7 cellular contexts compared by ENCODE assay signal in genomic region chr1:14963791-14964697, GRCh38.
DNase-seq lines count a peak whose midpoint lies in the region; FAIRE-seq and TF ChIP-seq lines count a peak whose summit lies in the region.
"Not testable (repeated sequence)": the region's sequence is repeated elsewhere in the genome, so short reads cannot be mapped to it uniquely, and the experiment has no call there.

No MANE protein-coding gene starts in this region.

- H3K27me3 ChIP-seq in bronchial epithelial cell (ENCODE audit: control insufficient read depth, insufficient read depth, low read length); neuronal stem cell (ENCODE audit: control insufficient read depth in 3 of 3, insufficient read depth in 3 of 3, low read depth in 1 of 3, low read length in 3 of 3); vagina: not testable (repeated sequence)

- not testable (repeated sequence) for H3K23ac ChIP-seq in neuronal stem cell (ENCODE audit: low read depth, low read length, poor library complexity)

- not testable (repeated sequence) for H2BK120ac ChIP-seq in neuronal stem cell (ENCODE audit: low read depth, low read length)

- not testable (repeated sequence) for H3K36me3 ChIP-seq in bronchial epithelial cell (ENCODE audit: control insufficient read depth, insufficient read depth, low read length)
- H3K36me3 ChIP-seq in neuronal stem cell (replicated peaks in 1 of 2; ENCODE audit: control insufficient read depth in 2 of 2, insufficient read depth in 2 of 2, low read length in 2 of 2), result peaks cover 3 to 84% of the 10 kb centered on the region in 2 donors
- H3K36me3 ChIP-seq in vagina, result peaks cover 0 to 14% of the 10 kb centered on the region in 2 donors

- not testable (repeated sequence) for H3K14ac ChIP-seq in neuronal stem cell (ENCODE audit: low read length)

- H2BK5ac ChIP-seq in neuronal stem cell (ENCODE audit: low read length), result not testable (repeated sequence)

- not testable (repeated sequence) for H3K79me1 ChIP-seq in neuronal stem cell (ENCODE audit: low read depth, low read length)

- not testable (repeated sequence) for TF ChIP-seq POLR2A in vagina (IDR thresholded peaks at IDR 0.05)

- H3K18ac ChIP-seq in neuronal stem cell (ENCODE audit: low read length), result not testable (repeated sequence)

- DNase-seq in EH (ENCODE audit: low read depth) (peak; percentile 58), NCI-H1694 (lab: John Stamatoyannopoulos, UW) (peak; percentile 45), RPMI7951 (ENCODE audit: low read depth) (peak; percentile 15), kidney glomerular epithelial cell (lab: John Stamatoyannopoulos, UW) (peak; percentile 71)
- DNase-seq in bronchial epithelial cell (ENCODE audit: low read depth); neuronal stem cell (ENCODE audit: low spot score); vagina (ENCODE audit: extremely low spot score in 2 of 2): not testable (repeated sequence)

- not testable (repeated sequence) for H3K4me2 ChIP-seq in neuronal stem cell (ENCODE audit: insufficient read depth, low read length, poor library complexity, severe bottlenecking)

- H3K4ac ChIP-seq in neuronal stem cell (ENCODE audit: low read length), result not testable (repeated sequence)

- peak; percentile 58 for FAIRE-seq in bronchial epithelial cell (lab: Jason Lieb, UNC)

- H2AFZ ChIP-seq in neuronal stem cell (ENCODE audit: low read length), result not testable (repeated sequence)

- H2BK12ac ChIP-seq in neuronal stem cell (ENCODE audit: low read length), result not testable (repeated sequence)

- intact Hi-C loops in vagina (cut with DNase I), result not testable (repeated sequence)

- not testable (repeated sequence) for H4K8ac ChIP-seq in neuronal stem cell (ENCODE audit: low read depth, low read length)

- not testable (repeated sequence) for H3K27ac ChIP-seq in neuronal stem cell (replicated peaks; ENCODE audit: low read length)
- peak overlapping the region; percentile 24 for H3K27ac ChIP-seq in vagina

- H3K9me3 ChIP-seq in neuronal stem cell (replicated peaks in 1 of 2; ENCODE audit: control insufficient read depth in 2 of 2, insufficient read depth in 1 of 2, low read depth in 1 of 2, low read length in 2 of 2), result peaks cover 7 to 24% of the 10 kb centered on the region in 2 donors
- not testable (repeated sequence) for H3K9me3 ChIP-seq in vagina

- H2BK15ac ChIP-seq in neuronal stem cell (ENCODE audit: low read length), result not testable (repeated sequence)

- not testable (repeated sequence) for H3K4me3 ChIP-seq in bronchial epithelial cell (ENCODE audit: low read depth, low read length); neuronal stem cell (ENCODE audit: low read length in 2 of 2); vagina

- not testable (repeated sequence) for H4K91ac ChIP-seq in neuronal stem cell (ENCODE audit: low read depth, low read length, poor library complexity)

- TF ChIP-seq CTCF in bronchial epithelial cell (IDR thresholded peaks at IDR 0.05; ENCODE audit: insufficient read depth, low read length, severe bottlenecking); vagina (IDR thresholded peaks at IDR 0.05): not testable (repeated sequence)

- H3K4me1 ChIP-seq in neuronal stem cell (ENCODE audit: control insufficient read depth in 2 of 2, insufficient read depth in 1 of 2, low read depth in 1 of 2, low read length in 2 of 2) (peaks cover 10 to 11% of the 10 kb centered on the region in 2 donors), vagina (peaks cover 13% of the 10 kb centered on the region)

- no CpG with 5 or more reads among the region's 10 CpGs for WGBS in neuronal stem cell (ENCODE audit: extremely low coverage in 2 of 2, insufficient read length in 2 of 2, insufficient replicate concordance in 1 of 2), 2 donors

- not testable (repeated sequence) for H3K9ac ChIP-seq in neuronal stem cell (ENCODE audit: low read depth, low read length, poor library complexity)

- H2AK5ac ChIP-seq in neuronal stem cell (ENCODE audit: low read depth, low read length), result peak overlapping the region; percentile 54
